Comparison of ENCODE assay signal across 1 cellular context in the genomic region with DNA sequence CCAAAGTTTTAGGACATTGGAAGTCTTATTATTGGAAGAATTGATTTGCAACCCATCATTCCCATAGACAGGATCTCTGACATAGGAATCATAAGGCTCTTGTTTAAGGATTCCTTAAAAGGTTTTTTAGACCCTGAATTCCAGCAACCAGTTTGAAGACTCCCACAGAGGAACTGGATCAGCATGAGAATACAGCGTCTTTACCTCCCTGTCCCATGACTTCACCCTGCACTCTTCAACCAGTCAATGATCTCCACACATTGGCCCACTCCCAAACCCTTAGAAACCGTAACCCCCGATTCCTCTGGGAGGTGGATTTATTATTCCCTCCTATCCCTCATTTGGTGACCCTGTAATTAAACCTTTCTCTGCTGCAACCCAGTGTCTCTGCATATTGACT.
TF ChIP-seq lines count a peak whose summit lies in the region.

No MANE protein-coding gene starts in this region.

TF ChIP-seq in H1, 55 proteins besides CTCF, POLR2A, EP300 and RAD21:
- no peak for TF ChIP-seq TEAD4 (IDR thresholded peaks at IDR 0.05; ENCODE audit: low read depth, low read length)
- TF ChIP-seq POU5F1 (IDR thresholded peaks at IDR 0.05; ENCODE audit: low read depth, low read length), result peak; percentile 4; the same call in 1 of the 2 replicates
TF ChIP-seq in H1: peak in this region for 1.
